ENCODE assay signal across 2 cellular contexts in genomic region chr20:58902003-58902402, GRCh38.
TF ChIP-seq lines count a peak whose summit lies in the region.

No MANE protein-coding gene starts in this region.

TF ChIP-seq in GM12891, 5 proteins besides CTCF, POLR2A, EP300 and RAD21:
- TF ChIP-seq SPI1 (IDR thresholded peaks at IDR 0.05; ENCODE audit: low read depth, low read length) (no peak), PAX5 (IDR thresholded peaks at IDR 0.05; ENCODE audit: insufficient read depth, low read length, severe bottlenecking) (no peak), POU2F2 (IDR thresholded peaks at IDR 0.05; ENCODE audit: low read depth, low read length) (no peak), TAF1 (IDR thresholded peaks at IDR 0.05; ENCODE audit: low read depth, low read length) (no peak), POLR2AphosphoS5 (IDR thresholded peaks at IDR 0.05; ENCODE audit: low read depth, low read length) (no peak)

TF ChIP-seq in H1, 55 proteins besides CTCF, POLR2A, EP300 and RAD21:
- TF ChIP-seq EGR1 (IDR thresholded peaks at IDR 0.05; ENCODE audit: borderline replicate concordance, low read depth, low read length) (no peak), POLR2AphosphoS5 (IDR thresholded peaks at IDR 0.05; ENCODE audit: low read depth, low read length) (0 out of 2 replicates have a peak, but pooled peaks have one; percentile 10), ATF3 (IDR thresholded peaks at IDR 0.05; ENCODE audit: insufficient read depth, low read depth, low read length) (no peak), MAX (IDR thresholded peaks at IDR 0.05) (no peak)
